In genomic region chr1:183471748-183472487, GRCh38 we compare ENCODE assay signal across 1 cellular context.
TF ChIP-seq lines count a peak whose summit lies in the region.

No MANE protein-coding gene starts in this region.

TF ChIP-seq in K562, 482 proteins besides CTCF, POLR2A, EP300 and RAD21 (continued from another document and continues in another):
- TF ChIP-seq DMBX1 (CRISPR knock-in tag; IDR thresholded peaks at IDR 0.05; ENCODE audit: borderline replicate concordance) = peak; percentile 77
- TF ChIP-seq PHF8 (IDR thresholded peaks at IDR 0.05; ENCODE audit: borderline replicate concordance, low read length) = peak; percentile 44; the same call in 1 of the 2 replicates
- TF ChIP-seq, protein P1, sequence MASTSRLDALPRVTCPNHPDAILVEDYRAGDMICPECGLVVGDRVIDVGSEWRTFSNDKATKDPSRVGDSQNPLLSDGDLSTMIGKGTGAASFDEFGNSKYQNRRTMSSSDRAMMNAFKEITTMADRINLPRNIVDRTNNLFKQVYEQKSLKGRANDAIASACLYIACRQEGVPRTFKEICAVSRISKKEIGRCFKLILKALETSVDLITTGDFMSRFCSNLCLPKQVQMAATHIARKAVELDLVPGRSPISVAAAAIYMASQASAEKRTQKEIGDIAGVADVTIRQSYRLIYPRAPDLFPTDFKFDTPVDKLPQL (IDR thresholded peaks at IDR 0.05; ENCODE audit: extremely low read depth, insufficient read length) = no peak
- peak; percentile 33 for TF ChIP-seq L3MBTL2 (IDR thresholded peaks at IDR 0.05)
- peak; percentile 87 for TF ChIP-seq CTBP1 (IDR thresholded peaks at IDR 0.05; ENCODE audit: borderline replicate concordance)
- no peak for TF ChIP-seq ZNF77 (CRISPR knock-in tag; IDR thresholded peaks at IDR 0.05)
- TF ChIP-seq POLR2AphosphoS2 (IDR thresholded peaks at IDR 0.05; ENCODE audit: low read length) = no peak
- no peak for TF ChIP-seq ZNF407 (IDR thresholded peaks at IDR 0.05; ENCODE audit: low read depth)
- peak; percentile 47; the same call in 1 of the 2 replicates for TF ChIP-seq NKRF (IDR thresholded peaks at IDR 0.05; ENCODE audit: borderline replicate concordance)
- TF ChIP-seq ZBTB9 (CRISPR knock-in tag; IDR thresholded peaks at IDR 0.05) = peak; percentile 81; the same call in 1 of the 2 replicates
- peak; percentile 66 for TF ChIP-seq CREB1 (IDR thresholded peaks at IDR 0.05)
- peak; percentile 67 for TF ChIP-seq CREB1 (CRISPR knock-in tag; IDR thresholded peaks at IDR 0.05)
- no peak for TF ChIP-seq TCFL5 (CRISPR knock-in tag; conservative IDR thresholded peaks at IDR 0.05)
- peak; percentile 5 to 87; a peak in 1 of 4 replicates for TF ChIP-seq ETV6 (IDR thresholded peaks at IDR 0.05; ENCODE audit: borderline replicate concordance in 1 of 2, low read depth in 2 of 2, low read length in 1 of 2)
- TF ChIP-seq ETV6 (CRISPR knock-in tag; IDR thresholded peaks at IDR 0.05; ENCODE audit: borderline replicate concordance) = no peak
- TF ChIP-seq ZNF76 (CRISPR knock-in tag; IDR thresholded peaks at IDR 0.05; ENCODE audit: borderline replicate concordance) = no peak; the same call in 1 of the 2 replicates
- TF ChIP-seq LARP7 (IDR thresholded peaks at IDR 0.05) = peak; percentile 93; the same call in 1 of the 2 replicates
- TF ChIP-seq XRCC3 (IDR thresholded peaks at IDR 0.05) = no peak
- peak; percentile 98 for TF ChIP-seq ZBTB26 (CRISPR knock-in tag; IDR thresholded peaks at IDR 0.05)
- peak in 1 of 2 experiments; percentile 87; a peak in 3 of 4 replicates for TF ChIP-seq RCOR1 (IDR thresholded peaks at IDR 0.05; ENCODE audit: borderline replicate concordance in 1 of 2, low read depth in 2 of 2, low read length in 2 of 2)
- 0 out of 2 replicates have a peak, but pooled peaks have one; percentile 44 for TF ChIP-seq ZNF23 (CRISPR knock-in tag; IDR thresholded peaks at IDR 0.05)
- TF ChIP-seq FOXP4 (CRISPR knock-in tag; IDR thresholded peaks at IDR 0.05; ENCODE audit: borderline replicate concordance) = peak; percentile 91; the same call in 1 of the 2 replicates
- TF ChIP-seq, protein P2, sequence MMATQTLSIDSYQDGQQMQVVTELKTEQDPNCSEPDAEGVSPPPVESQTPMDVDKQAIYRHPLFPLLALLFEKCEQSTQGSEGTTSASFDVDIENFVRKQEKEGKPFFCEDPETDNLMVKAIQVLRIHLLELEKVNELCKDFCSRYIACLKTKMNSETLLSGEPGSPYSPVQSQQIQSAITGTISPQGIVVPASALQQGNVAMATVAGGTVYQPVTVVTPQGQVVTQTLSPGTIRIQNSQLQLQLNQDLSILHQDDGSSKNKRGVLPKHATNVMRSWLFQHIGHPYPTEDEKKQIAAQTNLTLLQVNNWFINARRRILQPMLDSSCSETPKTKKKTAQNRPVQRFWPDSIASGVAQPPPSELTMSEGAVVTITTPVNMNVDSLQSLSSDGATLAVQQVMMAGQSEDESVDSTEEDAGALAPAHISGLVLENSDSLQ (IDR thresholded peaks at IDR 0.05) = peak; percentile 88
- TF ChIP-seq DPF2 (IDR thresholded peaks at IDR 0.05) = peak; percentile 72
- peak; percentile 93 for TF ChIP-seq ZZZ3 (IDR thresholded peaks at IDR 0.05)
- TF ChIP-seq ZNF239 (CRISPR knock-in tag; IDR thresholded peaks at IDR 0.05) = peak; percentile 54; the same call in 1 of the 2 replicates
- no peak for TF ChIP-seq MED1 (CRISPR knock-in tag; IDR thresholded peaks at IDR 0.05; ENCODE audit: borderline replicate concordance)
- TF ChIP-seq CCAR2 (IDR thresholded peaks at IDR 0.05; ENCODE audit: low read depth, low read length) = no peak
- TF ChIP-seq SMAD2 (IDR thresholded peaks at IDR 0.05; ENCODE audit: low read depth, low read length) = no peak
- TF ChIP-seq MEIS2 (IDR thresholded peaks at IDR 0.05; ENCODE audit: partially characterized antibody) = peak; percentile 25
- TF ChIP-seq, protein P3, sequence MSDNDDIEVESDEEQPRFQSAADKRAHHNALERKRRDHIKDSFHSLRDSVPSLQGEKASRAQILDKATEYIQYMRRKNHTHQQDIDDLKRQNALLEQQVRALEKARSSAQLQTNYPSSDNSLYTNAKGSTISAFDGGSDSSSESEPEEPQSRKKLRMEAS (CRISPR knock-in tag; IDR thresholded peaks at IDR 0.05) = no peak; the same call in 1 of the 2 replicates
- peak; percentile 63 for TF ChIP-seq AFF4 (CRISPR knock-in tag; IDR thresholded peaks at IDR 0.05)
- no peak for TF ChIP-seq ZFX (CRISPR knock-in tag; IDR thresholded peaks at IDR 0.05)
- TF ChIP-seq RBFOX2 (IDR thresholded peaks at IDR 0.05; ENCODE audit: low read depth, low read length) = peak; percentile 61
- peak; percentile 64; the same call in 1 of the 2 replicates for TF ChIP-seq MBD2 (IDR thresholded peaks at IDR 0.05; ENCODE audit: borderline replicate concordance, low read depth)
- no peak for TF ChIP-seq ATF1 (CRISPR knock-in tag; IDR thresholded peaks at IDR 0.05)
- peak; percentile 90 for TF ChIP-seq ATF1 (tag; IDR thresholded peaks at IDR 0.05)
- TF ChIP-seq RAD51 (IDR thresholded peaks at IDR 0.05; ENCODE audit: borderline replicate concordance, low read depth) = 0 out of 2 replicates have a peak, but pooled peaks have one; percentile 12
